ENCODE assay signal across 8 cellular contexts in the genomic region with DNA sequence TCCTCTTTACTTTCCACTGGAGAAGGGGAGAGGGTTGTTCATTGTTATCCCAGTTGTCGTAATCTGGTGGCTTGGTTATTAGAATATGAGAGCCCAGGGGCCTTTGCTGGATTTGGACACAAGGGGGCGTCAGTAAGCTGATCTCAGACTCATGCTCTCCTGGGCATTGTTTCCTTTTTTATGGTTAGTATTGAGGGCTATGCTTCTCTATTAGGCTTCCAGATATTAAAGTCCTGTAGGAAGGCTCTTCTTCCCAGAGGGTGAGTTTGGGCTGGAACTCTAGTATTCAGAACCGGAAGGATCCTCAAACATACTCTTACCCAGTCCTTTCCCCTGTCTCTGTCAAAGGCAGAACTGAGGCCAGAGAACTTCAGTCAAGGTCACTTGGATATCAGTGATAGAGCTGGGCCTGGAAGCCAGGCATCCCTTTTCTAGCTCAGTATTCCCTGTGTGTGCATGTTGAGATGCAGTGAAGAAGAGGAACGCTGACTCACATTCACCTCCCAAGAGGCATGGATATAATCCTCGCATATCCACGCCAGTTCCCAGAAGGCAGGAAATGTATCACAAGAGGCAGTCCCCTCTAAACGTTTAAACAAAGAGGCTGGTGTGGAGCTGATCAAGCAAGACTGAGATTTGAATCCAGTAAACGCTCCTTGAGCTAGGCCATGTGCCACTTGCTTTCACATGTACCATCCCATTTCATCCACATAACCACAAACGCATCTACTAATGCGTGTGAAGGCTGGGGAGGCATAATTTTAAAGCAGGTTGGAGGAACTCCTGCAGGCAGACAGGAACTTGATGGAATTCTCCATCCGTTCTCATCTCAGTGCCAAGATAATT. TPM values are rescaled to one million over a fixed set of nuclear protein-coding genes. Genes with fewer than 3 reads are reported as not detected.
DNase-seq lines count a peak whose midpoint lies in the region; ATAC-seq and TF ChIP-seq lines count a peak whose summit lies in the region.

No MANE protein-coding gene starts in this region.

- no peak overlapping the region for H3K9ac ChIP-seq in colonic mucosa (ENCODE audit: low read depth in 2 of 2, low read length in 2 of 2)

- intact Hi-C loops in colonic mucosa (cut with DNase I), result loop anchor here (2.0 kb wide), 1 partner anchor 256 kb away; no protein-coding TSS in a partner anchor
- intact Hi-C loops in right lobe of liver (cut with DNase I), result no loop called here

- no peak for TF ChIP-seq POLR2A in right lobe of liver (IDR thresholded peaks at IDR 0.05)

- TF ChIP-seq CTCF in 22Rv1 (IDR thresholded peaks at IDR 0.05) (peak; percentile 98), GM12875 (IDR thresholded peaks at IDR 0.05; ENCODE audit: borderline replicate concordance, insufficient read depth, low read depth, low read length) (peak; percentile 77), colonic mucosa (IDR thresholded peaks at IDR 0.05) (peak; percentile 83), right lobe of liver (IDR thresholded peaks at IDR 0.05) (peak; percentile 85 to 94 (median 90))

- DNase-seq in NCI-H2196 treated with DMSO at 0.1 percent for 48 hours (lab: John Stamatoyannopoulos, UW; ENCODE audit: unreplicated experiment) (peak; percentile 45), colonic mucosa (peak; percentile 69), right lobe of liver (peak in 2 of 3 donors; percentile 51 to 65), cortex of kidney (lab: John Stamatoyannopoulos, UW) (no peak)
- DNase-seq in activated CD4-positive, alpha-beta T cell treated with anti-CD3 and anti-CD28 coated beads for 4 hours, result peak; percentile 41 to 62
- DNase-seq in stimulated activated CD4-positive, alpha-beta T cell treated with anti-CD3 and anti-CD28 coated beads, TNF-alpha, amount 100 ng/mL, for 1 hour (ENCODE audit: low read depth in 3 of 3, low spot score in 1 of 3), result peak in 2 of 3 donors; percentile 5 to 22

- H3K27ac ChIP-seq in 22Rv1 (no peak overlapping the region), colonic mucosa (peak overlapping the region; percentile 19), right lobe of liver (peak overlapping the region in 2 of 3 donors; percentile 8 to 52)

- H3K4me1 ChIP-seq in colonic mucosa (no peaks in the 10 kb centered on the region), right lobe of liver (no peaks in the 10 kb centered on the region)

- peak; percentile 81 to 91 (median 86) for ATAC-seq in right lobe of liver

- H3K27me3 ChIP-seq in colonic mucosa (no peaks in the 10 kb centered on the region), right lobe of liver (no peaks in the 10 kb centered on the region)

- H3K9me3 ChIP-seq in colonic mucosa (no peaks in the 10 kb centered on the region), right lobe of liver (no peaks in the 10 kb centered on the region)

- no peak overlapping the region for H3K4me3 ChIP-seq in GM12875 (ENCODE audit: low read depth, low read length)
- H3K4me3 ChIP-seq in colonic mucosa, result no peak overlapping the region
- H3K4me3 ChIP-seq in right lobe of liver, result no peak overlapping the region

- H3K36me3 ChIP-seq in colonic mucosa (peaks cover 11% of the 10 kb centered on the region), right lobe of liver (peaks cover 0 to 55% (median 21%) of the 10 kb centered on the region in 4 donors)

- 27% methylated on average over 7 of the region's 11 CpGs for WGBS in right lobe of liver (ENCODE audit: insufficient coverage, low coverage, low lambda C conversion rate, missing lambda C conversion rate)

RNA-seq across cellular contexts. Expression of a gene that starts 41.6 kb away (rescaled TPM):
- total RNA-seq in colonic mucosa (10 to 100 TPM; 44.6 to 52.0 TPM), right lobe of liver (10 to 100 TPM; 15.3 to 31.8 (median 22.5) TPM)

RNA-seq across cellular contexts. Expression of a gene that starts 41.9 kb away (rescaled TPM):
- total RNA-seq in colonic mucosa, result 10 to 100 TPM; 50.3 to 74.8 TPM
- 10 to 100 TPM in 4 of 6 experiments, 1 to 10 TPM in 2; 5.8 to 20.2 (median 11.6) TPM for total RNA-seq in right lobe of liver

RNA-seq across cellular contexts. Expression of a gene that starts 54.3 kb away (rescaled TPM):
- total RNA-seq in colonic mucosa, result 10 to 100 TPM; 59.1 to 76.6 TPM
- total RNA-seq in right lobe of liver, result 10 to 100 TPM; 42.6 to 99.8 (median 65.2) TPM

RNA-seq across cellular contexts. Expression of a gene that starts 54.6 kb away (rescaled TPM):
- total RNA-seq in colonic mucosa, result 10 to 100 TPM; 29.6 to 38.9 TPM
- total RNA-seq in right lobe of liver, result 10 to 100 TPM; 14.2 to 60.0 (median 37.6) TPM
